Comparison of ENCODE assay signal across 11 cellular contexts in genomic region chr7:28155964-28156363, GRCh38. TPM values are rescaled to one million over a fixed set of nuclear protein-coding genes. Genes with fewer than 3 reads are reported as not detected.
DNase-seq lines count a peak whose midpoint lies in the region; ATAC-seq and TF ChIP-seq lines count a peak whose summit lies in the region.
"Had no signal": no experiment of that assay in that cellular context is flagged by ENCODE, and none has a peak within 500 bp of the region (broad histone marks: within the 10 kb centered on the region; RNA-seq: fewer than 3 reads in every experiment).

No MANE protein-coding gene starts in this region.

- peaks cover 94% of the 10 kb centered on the region for H3K4me1 Mint-ChIP-seq in activated B cell treated with CpG ODN at 0.5 μM for 24 hours

- no peaks in the 10 kb centered on the region for H3K27me3 Mint-ChIP-seq in activated B cell treated with CpG ODN at 0.5 μM for 24 hours

- no peaks in the 10 kb centered on the region for H3K9me3 ChIP-seq in right atrium auricular region
- no peaks in the 10 kb centered on the region for H3K9me3 ChIP-seq in thyroid gland
- H3K9me3 ChIP-seq: psoas muscle had no signal

- intact Hi-C loops in Right ventricle myocardium superior (cut with DNase I) (no loop called here), activated B cell treated with CpG ODN at 0.5 μM for 24 hours (cut with micrococcal nuclease) (loop anchor here (1.0 to 10.0 kb wide), 7 partner anchors 9 to 1291 kb away; partner anchors contain the start of gene SKAP2), thyroid gland (cut with DNase I) (no loop called here)

- 30 to 34% methylated on average over 3 of the region's 3 CpGs for whole genome bisulfite sequencing in thyroid gland, 2 donors

- no peak for DNase-seq in Right ventricle myocardium superior
- DNase-seq in right atrium auricular region (ENCODE audit: low spot score): no peak
- DNase-seq in activated B cell treated with CpG ODN at 0.5 μM for 24 hours: no peak
- DNase-seq in iris pigment epithelial cell (ENCODE audit: low read depth): peak; percentile 82
- peak; percentile 8 to 9 for DNase-seq in thyroid gland
- DNase-seq in MV-4-11 (lab: John Stamatoyannopoulos, UW): no peak
- DNase-seq in GOT3 (lab: John Stamatoyannopoulos, UW): no peak
- no peak for DNase-seq in NCI-H2227 treated with DMSO at 0.1 percent for 48 hours (lab: John Stamatoyannopoulos, UW)
- DNase-seq: cortex of kidney, psoas muscle, SW 1271 had no signal

- no peaks in the 10 kb centered on the region for H3K27me3 ChIP-seq in right atrium auricular region
- no peaks in the 10 kb centered on the region for H3K27me3 ChIP-seq in thyroid gland

- peaks cover 0 to 37% of the 10 kb centered on the region in 2 donors for H3K4me1 ChIP-seq in right atrium auricular region
- H3K4me1 ChIP-seq in thyroid gland: peaks cover 28 to 36% of the 10 kb centered on the region in 2 donors

- no peaks in the 10 kb centered on the region for H3K36me3 ChIP-seq in right atrium auricular region
- H3K36me3 ChIP-seq in thyroid gland: no peaks in the 10 kb centered on the region

- ATAC-seq in Right ventricle myocardium superior (ENCODE audit: poor library complexity) (peak; percentile 14), activated B cell treated with CpG ODN at 0.5 μM for 24 hours (ENCODE audit: low read depth) (no peak)

- no peaks in the 10 kb centered on the region for H3K9me3 Mint-ChIP-seq in activated B cell treated with CpG ODN at 0.5 μM for 24 hours

- H3K4me3 ChIP-seq in right atrium auricular region (no peak overlapping the region), thyroid gland (replicated peaks in 1 of 3) (no peak overlapping the region)
- H3K4me3 ChIP-seq: psoas muscle had no signal

- H3K36me3 Mint-ChIP-seq in activated B cell treated with CpG ODN at 0.5 μM for 24 hours (ENCODE audit: low read depth): peaks cover 22% of the 10 kb centered on the region

- TF ChIP-seq CTCF in right atrium auricular region (IDR thresholded peaks at IDR 0.05) (no peak), activated B cell treated with CpG ODN at 0.5 μM for 24 hours (IDR thresholded peaks at IDR 0.05) (no peak), thyroid gland (IDR thresholded peaks at IDR 0.05) (no peak)

- peak overlapping the region; percentile 94 for H3K27ac Mint-ChIP-seq in activated B cell treated with CpG ODN at 0.5 μM for 24 hours

- POLR2A ChIA-PET in activated B cell treated with CpG ODN at 0.5 μM for 24 hours (lab: Charles Lee): interaction anchor here (1.9 to 6.4 kb wide), 3 partner anchors 11 to 52 kb away, joined by 4 to 81 read pairs (median 10); no protein-coding TSS in a partner anchor

- H3K27ac ChIP-seq in right atrium auricular region: no peak overlapping the region
- H3K27ac ChIP-seq in thyroid gland: peak overlapping the region in 1 of 3 donors; percentile 49
- H3K27ac ChIP-seq: psoas muscle had no signal

- TF ChIP-seq POLR2A in thyroid gland (IDR thresholded peaks at IDR 0.05): no peak

- CTCF ChIA-PET in activated B cell treated with CpG ODN at 0.5 μM for 24 hours (lab: Charles Lee): no interaction called here

- H3K4me3 Mint-ChIP-seq in activated B cell treated with CpG ODN at 0.5 μM for 24 hours: peak overlapping the region; percentile 68

RNA-seq across cellular contexts. Expression of gene JAZF1, which starts 24.6 kb away (rescaled TPM):
- total RNA-seq in Right ventricle myocardium superior (22.1 TPM), right atrium auricular region (10 to 100 TPM; 13.2 to 18.5 TPM), activated B cell treated with CpG ODN at 0.5 μM for 24 hours (49.5 and 54.8 TPM in 2 replicates), thyroid gland (10 to 100 TPM; 12.7 to 19.2 (median 14.7) TPM)

Comparison
In these comparisons a context has a peak if more than half of its experiments do, and no peak if none do; other contexts are left out.
1. DNase-seq: peak in iris pigment epithelial cell (single experiment) and thyroid gland (2 of 2); none in Right ventricle myocardium superior (single experiment), right atrium auricular region (single experiment), activated B cell treated with CpG ODN at 0.5 μM for 24 hours (single experiment), MV-4-11 (single experiment), GOT3 (single experiment) and NCI-H2227 treated with DMSO at 0.1 percent for 48 hours (single experiment).